11 cellular contexts compared by ENCODE assay signal in genomic region chr4:39763714-39764572, GRCh38.
A peak's percentile ranks its signal among the peaks of the same experiment; 100 is the strongest.
DNase-seq lines count a peak whose midpoint lies in the region; ATAC-seq, FAIRE-seq and TF ChIP-seq lines count a peak whose summit lies in the region.
"Had no signal": no experiment of that assay in that cellular context is flagged by ENCODE, and none has a peak within 500 bp of the region (broad histone marks: within the 10 kb centered on the region; RNA-seq: fewer than 3 reads in every experiment).

No MANE protein-coding gene starts in this region.

- TF ChIP-seq POLR2A in thyroid gland (IDR thresholded peaks at IDR 0.05): no peak

- DNase-seq in effector memory CD8-positive, alpha-beta T cell: no peak
- DNase-seq in SW480 (ENCODE audit: low spot score) (no peak), kidney (no peak), Right ventricle myocardium inferior (ENCODE audit: missing footprints) (no peak), thyroid gland (no peak)
- DNase-seq: activated CD4-positive, alpha-beta memory T cell treated with anti-CD3 and anti-CD28 coated beads, Interleukin-2, amount 10 ng/mL, durations not matched to agents 7 days and 5 days; midbrain; right cardiac atrium had no signal

- H3K36me3 Mint-ChIP-seq in effector memory CD8-positive, alpha-beta T cell (ENCODE audit: insufficient read depth): peaks cover 70% of the 10 kb centered on the region

- peak overlapping the region; percentile 38 to 71 for H3K27ac Mint-ChIP-seq in effector memory CD8-positive, alpha-beta T cell
- H3K27ac Mint-ChIP-seq: activated CD4-positive, alpha-beta memory T cell treated with anti-CD3 and anti-CD28 coated beads, Interleukin-2, amount 10 ng/mL, durations not matched to agents 7 days and 5 days had no signal

- H3K9me3 ChIP-seq in kidney (ENCODE audit: control insufficient read depth in 1 of 2, low read length in 2 of 2): no peaks in the 10 kb centered on the region
- H3K9me3 ChIP-seq in thyroid gland: no peaks in the 10 kb centered on the region

- intact Hi-C loops in kidney (cut with DNase I) (no loop called here), Right ventricle myocardium inferior (cut with DNase I) (no loop called here), thyroid gland (cut with DNase I) (no loop called here)

- no peak overlapping the region for H3K4me3 ChIP-seq in kidney (ENCODE audit: low read length in 2 of 2)
- no peak overlapping the region for H3K4me3 ChIP-seq in thyroid gland (replicated peaks in 1 of 3)

- H3K4me3 Mint-ChIP-seq in effector memory CD8-positive, alpha-beta T cell: no peak overlapping the region
- H3K4me3 Mint-ChIP-seq: activated CD4-positive, alpha-beta memory T cell treated with anti-CD3 and anti-CD28 coated beads, Interleukin-2, amount 10 ng/mL, durations not matched to agents 7 days and 5 days had no signal

- H3K27me3 ChIP-seq in thyroid gland: no peaks in the 10 kb centered on the region

- H3K9ac ChIP-seq in kidney (ENCODE audit: low read length in 2 of 2): no peak overlapping the region

- H3K27ac ChIP-seq in kidney (ENCODE audit: low read depth in 2 of 2, low read length in 2 of 2) (no peak overlapping the region), thyroid gland (no peak overlapping the region)

- peaks cover 0 to 15% of the 10 kb centered on the region in 2 donors for H3K36me3 ChIP-seq in kidney (ENCODE audit: control insufficient read depth in 1 of 2, insufficient read depth in 2 of 2, low read length in 2 of 2)
- H3K36me3 ChIP-seq in thyroid gland: peaks cover 8 to 9% of the 10 kb centered on the region in 2 donors

- no peaks in the 10 kb centered on the region for H3K9me3 Mint-ChIP-seq in effector memory CD8-positive, alpha-beta T cell
- H3K9me3 Mint-ChIP-seq: activated CD4-positive, alpha-beta memory T cell treated with anti-CD3 and anti-CD28 coated beads, Interleukin-2, amount 10 ng/mL, durations not matched to agents 7 days and 5 days had no signal

- no peaks in the 10 kb centered on the region for H3K4me1 ChIP-seq in kidney (ENCODE audit: control insufficient read depth in 1 of 2, insufficient read depth in 1 of 2, low read depth in 1 of 2, low read length in 2 of 2)
- no peaks in the 10 kb centered on the region for H3K4me1 ChIP-seq in thyroid gland

- no peak for TF ChIP-seq CTCF in kidney (IDR thresholded peaks at IDR 0.05; ENCODE audit: borderline replicate concordance, extremely low read depth, insufficient read depth)
- TF ChIP-seq CTCF in thyroid gland (IDR thresholded peaks at IDR 0.05): no peak

- no peak for FAIRE-seq in kidney (lab: Jason Lieb, UNC)

- H3K4me1 Mint-ChIP-seq in effector memory CD8-positive, alpha-beta T cell (ENCODE audit: low read depth in 2 of 2): peaks cover 0 to 4% of the 10 kb centered on the region in 2 donors

- 88 to 90% methylated on average over 9 of the region's 9 CpGs for WGBS in thyroid gland, 2 donors

- ATAC-seq in GM18502 (IDR thresholded peaks at IDR 0.05; ENCODE audit: poor library complexity, unreplicated experiment) (peak; percentile 66), GM19468 (IDR thresholded peaks at IDR 0.05; ENCODE audit: extremely low read depth, unreplicated experiment) (peak; percentile 32), HG03060 (IDR thresholded peaks at IDR 0.05; ENCODE audit: low read depth, unreplicated experiment) (peak; percentile 52), Right ventricle myocardium inferior (no peak)
- no peak for ATAC-seq in effector memory CD8-positive, alpha-beta T cell (replicated peaks)
- ATAC-seq: right cardiac atrium had no signal

- no peaks in the 10 kb centered on the region for H3K27me3 Mint-ChIP-seq in effector memory CD8-positive, alpha-beta T cell
- H3K27me3 Mint-ChIP-seq: activated CD4-positive, alpha-beta memory T cell treated with anti-CD3 and anti-CD28 coated beads, Interleukin-2, amount 10 ng/mL, durations not matched to agents 7 days and 5 days had no signal

Comparison
In these comparisons a context has a peak if more than half of its experiments do, and no peak if none do; other contexts are left out.
1. ATAC-seq: peak in GM18502 (single experiment), GM19468 (single experiment) and HG03060 (single experiment); none in effector memory CD8-positive, alpha-beta T cell (single experiment) and Right ventricle myocardium inferior (single experiment).